In genomic region chr13:73757471-73758233, GRCh38 we compare ENCODE assay signal across 18 cellular contexts.
DNase-seq lines count a peak whose midpoint lies in the region; ATAC-seq and TF ChIP-seq lines count a peak whose summit lies in the region.
"Had no signal": no experiment of that assay in that cellular context is flagged by ENCODE, and none has a peak within 500 bp of the region (broad histone marks: within the 10 kb centered on the region; RNA-seq: fewer than 3 reads in every experiment).

No MANE protein-coding gene starts in this region.

- H3K27ac Mint-ChIP-seq in CD4-positive, alpha-beta T cell: peak overlapping the region; percentile 76
- H3K27ac Mint-ChIP-seq in activated T-helper 17 cell treated with anti-CD3 and anti-CD28 coated beads, Interleukin-2, amount 50 U/mL, for 72 hours: peak overlapping the region; percentile 39
- peak overlapping the region; percentile 67 for H3K27ac Mint-ChIP-seq in memory B cell
- H3K27ac Mint-ChIP-seq: activated T-helper 2 cell treated with anti-CD3 and anti-CD28 coated beads, Interferon-gamma antibody, Interleukin-2, Interleukin-4, amounts not matched to agents 10 μg/mL and 5 μg/mL and 100 μg/mL, durations not matched to agents 14 hours and 24 hours and 36 hours had no signal

- CTCF ChIA-PET in CD4-positive, alpha-beta T cell (lab: Charles Lee): interaction anchor here (1.8 kb wide), 1 partner anchor 10 kb away, joined by 5 read pairs; no protein-coding TSS in a partner anchor

- no peak overlapping the region for H3K4me3 Mint-ChIP-seq in CD4-positive, alpha-beta T cell
- no peak overlapping the region for H3K4me3 Mint-ChIP-seq in activated T-helper 17 cell treated with anti-CD3 and anti-CD28 coated beads, Interleukin-2, amount 50 U/mL, for 72 hours
- no peak overlapping the region for H3K4me3 Mint-ChIP-seq in memory B cell
- H3K4me3 Mint-ChIP-seq: nephron progenitor cell had no signal

- no peaks in the 10 kb centered on the region for H3K9me3 ChIP-seq in CD4-positive, alpha-beta T cell (ENCODE audit: control insufficient read depth, low read length)
- H3K9me3 ChIP-seq: thyroid gland had no signal

- peaks cover 78% of the 10 kb centered on the region for H3K4me1 Mint-ChIP-seq in CD4-positive, alpha-beta T cell (ENCODE audit: low read depth)
- H3K4me1 Mint-ChIP-seq in activated T-helper 17 cell treated with anti-CD3 and anti-CD28 coated beads, Interleukin-2, amount 50 U/mL, for 72 hours: peaks cover 9% of the 10 kb centered on the region
- peaks cover 20% of the 10 kb centered on the region for H3K4me1 Mint-ChIP-seq in memory B cell

- H3K27me3 ChIP-seq in CD4-positive, alpha-beta T cell (ENCODE audit: control insufficient read depth, insufficient read depth, low read length): no peaks in the 10 kb centered on the region
- H3K27me3 ChIP-seq: foreskin keratinocyte, thyroid gland had no signal

- no peak overlapping the region for H3K27ac ChIP-seq in CD4-positive, alpha-beta T cell (ENCODE audit: low read depth, low read length)
- H3K27ac ChIP-seq: foreskin keratinocyte, thyroid gland had no signal

- no peaks in the 10 kb centered on the region for H3K9me3 Mint-ChIP-seq in CD4-positive, alpha-beta T cell
- H3K9me3 Mint-ChIP-seq in activated T-helper 17 cell treated with anti-CD3 and anti-CD28 coated beads, Interleukin-2, amount 50 U/mL, for 72 hours: no peaks in the 10 kb centered on the region
- no peaks in the 10 kb centered on the region for H3K9me3 Mint-ChIP-seq in memory B cell
- H3K9me3 Mint-ChIP-seq: activated T-helper 2 cell treated with anti-CD3 and anti-CD28 coated beads, Interferon-gamma antibody, Interleukin-2, Interleukin-4, amounts not matched to agents 10 μg/mL and 5 μg/mL and 100 μg/mL, durations not matched to agents 14 hours and 24 hours and 36 hours; nephron progenitor cell had no signal

- no peaks in the 10 kb centered on the region for H3K27me3 Mint-ChIP-seq in CD4-positive, alpha-beta T cell
- H3K27me3 Mint-ChIP-seq in activated T-helper 17 cell treated with anti-CD3 and anti-CD28 coated beads, Interleukin-2, amount 50 U/mL, for 72 hours: no peaks in the 10 kb centered on the region
- H3K27me3 Mint-ChIP-seq in memory B cell: no peaks in the 10 kb centered on the region

- peaks cover 56% of the 10 kb centered on the region for H3K36me3 Mint-ChIP-seq in CD4-positive, alpha-beta T cell (ENCODE audit: low read depth)
- peaks cover 5% of the 10 kb centered on the region for H3K36me3 Mint-ChIP-seq in activated T-helper 17 cell treated with anti-CD3 and anti-CD28 coated beads, Interleukin-2, amount 50 U/mL, for 72 hours (ENCODE audit: low read depth)
- peaks cover 11% of the 10 kb centered on the region for H3K36me3 Mint-ChIP-seq in memory B cell

- POLR2A ChIA-PET in CD4-positive, alpha-beta T cell (lab: Charles Lee): interaction anchor here (0.6 to 3.9 kb wide), 5 partner anchors 8 to 529 kb away, joined by 3 to 31 read pairs (median 7); no protein-coding TSS in a partner anchor

- no peak for TF ChIP-seq CTCF in CD4-positive, alpha-beta T cell (IDR thresholded peaks at IDR 0.05)

- intact Hi-C loops in CD4-positive, alpha-beta T cell (cut with DNase I, micrococcal nuclease): loop anchor here in 1 of 2 experiments (5.0 to 10.0 kb wide), 5 partner anchors 50 to 377 kb away; partner anchors contain the start of gene KLF12

- DNase-seq in AG08395 (ENCODE audit: low spot score) (peak; percentile 28), memory B cell (ENCODE audit: low spot score in 2 of 2) (no peak), NCI-H2196 treated with DMSO at 0.1 percent for 48 hours (lab: John Stamatoyannopoulos, UW; ENCODE audit: unreplicated experiment) (no peak), NCI-H524 (lab: John Stamatoyannopoulos, UW) (no peak)
- DNase-seq in CD4-positive, alpha-beta T cell: no peak
- DNase-seq: amniotic stem cell, caudate nucleus, foreskin keratinocyte, NCI-H1105, NCI-H2081 treated with DMSO at 0.1 percent for 48 hours, NCI-H510A treated with DMSO at 0.1 percent for 48 hours, nephron progenitor cell, posterior cingulate gyrus, thyroid gland had no signal

- no peak for ATAC-seq in CD4-positive, alpha-beta T cell (ENCODE audit: poor library complexity)
- peak; percentile 26 for ATAC-seq in activated T-helper 17 cell treated with anti-CD3 and anti-CD28 coated beads, Interleukin-2, amount 50 U/mL, for 72 hours (replicated peaks)
- ATAC-seq in memory B cell (ENCODE audit: low read depth) (no peak), GM21360 (IDR thresholded peaks at IDR 0.05; ENCODE audit: unreplicated experiment) (no peak)
- ATAC-seq: foreskin keratinocyte, sciatic nerve had no signal
